In genomic region chr10:29451946-29452345, GRCh38 we compare ENCODE assay signal across 29 cellular contexts.
"Had no signal": no experiment of that assay in that cellular context is flagged by ENCODE, and none has a peak within 500 bp of the region (broad histone marks: within the 10 kb centered on the region; RNA-seq: fewer than 3 reads in every experiment).

No MANE protein-coding gene starts in this region.

- H3K27ac Mint-ChIP-seq: stimulated activated effector memory CD8-positive, alpha-beta T cell treated with anti-CD3 and anti-CD28 coated beads, Interleukin-12 subunit alpha, Interleukin-12 subunit beta, amount 100 ng/mL, for 72 hours; stimulated activated memory B cell treated with anti-CD40 and anti-IgM and Interleukin-4, amounts not matched to agents 10 μg/mL and 1 μg/mL and 100 μg/mL, for 72 hours; stimulated activated naive B cell treated with anti-CD40 and anti-IgM and Interleukin-4, amounts not matched to agents 10 μg/mL and 1 μg/mL and 100 μg/mL, for 72 hours; stimulated activated naive CD8-positive, alpha-beta T cell treated with anti-CD3 and anti-CD28 coated beads, Interleukin-15, Interleukin-2, amounts not matched to agents 100 ng/mL and 50 ng/mL, for 24 hours; type B pancreatic cell had no signal

- DNase-seq: stimulated activated CD4-positive, alpha-beta T cell treated with anti-CD3 and anti-CD28 coated beads, Interleukin-2, amount 100 ng/mL, for 48 hours; stimulated activated CD4-positive, alpha-beta T cell treated with anti-CD3 and anti-CD28 coated beads, Interleukin-4, amount 100 ng/mL, for 1 hour; stimulated activated CD4-positive, alpha-beta T cell treated with anti-CD3 and anti-CD28 coated beads, Interleukin-4, amount 100 ng/mL, for 24 hours; stimulated activated CD4-positive, alpha-beta T cell treated with anti-CD3 and anti-CD28 coated beads, Interleukin-4, amount 100 ng/mL, for 4 hours; stimulated activated CD8-positive, alpha-beta memory T cell treated with anti-CD3 and anti-CD28 coated beads, Interleukin-4, amount 100 ng/mL, for 48 hours; stimulated activated naive B cell treated with anti-CD40 and anti-IgM and Interleukin-4, amounts not matched to agents 10 μg/mL and 1 μg/mL and 100 μg/mL, for 72 hours; stimulated activated naive CD4-positive, alpha-beta T cell; stimulated activated naive CD4-positive, alpha-beta T cell treated with Interleukin-2 at 50 U/mL for 16 hours; stimulated activated naive CD8-positive, alpha-beta T cell treated with anti-CD3 and anti-CD28 coated beads, Interleukin-15, amount 100 ng/mL, for 72 hours; stimulated activated naive CD8-positive, alpha-beta T cell treated with anti-CD3 and anti-CD28 coated beads, Interleukin-15, Interleukin-2, amounts not matched to agents 100 U/mL and 50 U/mL, for 24 hours; stomach; substantia nigra; testis; thyroid gland; tibial artery; transverse colon; trophoblast cell; upper lobe of left lung; upper lobe of right lung; uterus had no signal

- H3K36me3 Mint-ChIP-seq: stimulated activated memory B cell treated with anti-CD40 and anti-IgM and Interleukin-4, amounts not matched to agents 10 μg/mL and 1 μg/mL and 100 μg/mL, for 72 hours; stimulated activated naive B cell treated with anti-CD40 and anti-IgM and Interleukin-4, amounts not matched to agents 10 μg/mL and 1 μg/mL and 100 μg/mL, for 72 hours had no signal

- H3K27me3 ChIP-seq: stomach, suprapubic skin, testis, thyroid gland, tibial artery, tibial nerve, transverse colon, upper lobe of left lung, upper lobe of right lung, uterus, vagina had no signal

- ATAC-seq: stimulated activated effector memory CD8-positive, alpha-beta T cell treated with anti-CD3 and anti-CD28 coated beads, Interleukin-12 subunit alpha, Interleukin-12 subunit beta, amount 100 ng/mL, for 72 hours; stimulated activated memory B cell treated with anti-CD40 and anti-IgM and Interleukin-4, amounts not matched to agents 10 μg/mL and 1 μg/mL and 100 μg/mL, for 72 hours; stimulated activated naive B cell treated with anti-CD40 and anti-IgM and Interleukin-4, amounts not matched to agents 10 μg/mL and 1 μg/mL and 100 μg/mL, for 72 hours; stimulated activated naive CD8-positive, alpha-beta T cell treated with anti-CD3 and anti-CD28 coated beads, Interleukin-15, amount 100 ng/mL, for 72 hours; stimulated activated naive CD8-positive, alpha-beta T cell treated with anti-CD3 and anti-CD28 coated beads, Interleukin-15, Interleukin-2, amounts not matched to agents 100 U/mL and 50 U/mL, for 24 hours; upper lobe of right lung had no signal

- H3K4me1 ChIP-seq: thyroid gland, upper lobe of right lung, uterus had no signal

- H3K27me3 Mint-ChIP-seq: stimulated activated memory B cell treated with anti-CD40 and anti-IgM and Interleukin-4, amounts not matched to agents 10 μg/mL and 1 μg/mL and 100 μg/mL, for 72 hours; stimulated activated naive B cell treated with anti-CD40 and anti-IgM and Interleukin-4, amounts not matched to agents 10 μg/mL and 1 μg/mL and 100 μg/mL, for 72 hours; stimulated activated naive CD8-positive, alpha-beta T cell treated with anti-CD3 and anti-CD28 coated beads, Interleukin-15, amount 100 ng/mL, for 72 hours; stimulated activated naive CD8-positive, alpha-beta T cell treated with anti-CD3 and anti-CD28 coated beads, Interleukin-15, Interleukin-2, amounts not matched to agents 100 ng/mL and 50 ng/mL, for 24 hours; type B pancreatic cell had no signal

- H3K27ac ChIP-seq: stomach, suprapubic skin, testis, thoracic aorta, thyroid gland, tibial artery, tibial nerve, transverse colon, upper lobe of left lung, upper lobe of right lung, uterus, vagina had no signal

- H3K4me3 ChIP-seq: stomach, suprapubic skin, testis, thoracic aorta, thyroid gland, tibial artery, tibial nerve, transverse colon, upper lobe of left lung, upper lobe of right lung, uterus, vagina had no signal

- H3K36me3 ChIP-seq: uterus, vagina had no signal

- H3K9me3 ChIP-seq: stomach, suprapubic skin, testis, thoracic aorta, thyroid gland, tibial artery, tibial nerve, transverse colon, upper lobe of left lung, upper lobe of right lung, uterus, vagina had no signal

- FAIRE-seq: urothelium cell line had no signal

- H3K4me3 Mint-ChIP-seq: stimulated activated effector memory CD8-positive, alpha-beta T cell treated with anti-CD3 and anti-CD28 coated beads, Interleukin-12 subunit alpha, Interleukin-12 subunit beta, amount 100 ng/mL, for 72 hours; stimulated activated memory B cell treated with anti-CD40 and anti-IgM and Interleukin-4, amounts not matched to agents 10 μg/mL and 1 μg/mL and 100 μg/mL, for 72 hours; stimulated activated naive B cell treated with anti-CD40 and anti-IgM and Interleukin-4, amounts not matched to agents 10 μg/mL and 1 μg/mL and 100 μg/mL, for 72 hours; stimulated activated naive CD8-positive, alpha-beta T cell treated with anti-CD3 and anti-CD28 coated beads, Interleukin-15, amount 100 ng/mL, for 72 hours; stimulated activated naive CD8-positive, alpha-beta T cell treated with anti-CD3 and anti-CD28 coated beads, Interleukin-15, Interleukin-2, amounts not matched to agents 100 ng/mL and 50 ng/mL, for 24 hours; type B pancreatic cell had no signal

- H3K9me3 Mint-ChIP-seq: stimulated activated effector memory CD8-positive, alpha-beta T cell treated with anti-CD3 and anti-CD28 coated beads, Interleukin-12 subunit alpha, Interleukin-12 subunit beta, amount 100 ng/mL, for 72 hours; stimulated activated memory B cell treated with anti-CD40 and anti-IgM and Interleukin-4, amounts not matched to agents 10 μg/mL and 1 μg/mL and 100 μg/mL, for 72 hours; stimulated activated naive B cell treated with anti-CD40 and anti-IgM and Interleukin-4, amounts not matched to agents 10 μg/mL and 1 μg/mL and 100 μg/mL, for 72 hours; stimulated activated naive CD8-positive, alpha-beta T cell treated with anti-CD3 and anti-CD28 coated beads, Interleukin-15, Interleukin-2, amounts not matched to agents 100 ng/mL and 50 ng/mL, for 24 hours; type B pancreatic cell had no signal
